ENCODE assay signal across 1 cellular context in the genomic region with DNA sequence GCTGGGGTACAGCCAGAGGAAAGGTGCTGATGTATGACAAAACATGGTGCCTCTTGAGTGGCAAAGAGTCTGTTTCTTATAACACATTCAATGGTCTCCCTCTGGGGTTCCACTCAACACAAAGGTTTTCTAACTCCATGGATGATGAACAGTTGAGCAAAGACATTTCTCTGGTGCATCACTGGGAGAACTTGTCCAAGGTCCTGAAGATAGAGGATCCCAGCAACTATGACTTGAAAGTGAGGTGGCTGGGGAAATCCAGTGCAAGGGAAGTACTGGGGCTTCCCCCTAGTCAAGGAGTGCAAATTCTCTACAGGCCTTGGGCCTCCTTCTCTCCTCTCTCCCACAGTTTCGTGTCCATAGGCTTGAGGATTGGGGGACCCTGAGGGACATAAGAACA.
TF ChIP-seq lines count a peak whose summit lies in the region.

No MANE protein-coding gene starts in this region.

TF ChIP-seq in SK-N-SH, 30 proteins besides CTCF, POLR2A, EP300 and RAD21 (continued from another document):
- peak; percentile 88 for TF ChIP-seq REST (IDR thresholded peaks at IDR 0.05; ENCODE audit: low read depth, low read length)
